ENCODE assay signal across 20 cellular contexts in the genomic region with DNA sequence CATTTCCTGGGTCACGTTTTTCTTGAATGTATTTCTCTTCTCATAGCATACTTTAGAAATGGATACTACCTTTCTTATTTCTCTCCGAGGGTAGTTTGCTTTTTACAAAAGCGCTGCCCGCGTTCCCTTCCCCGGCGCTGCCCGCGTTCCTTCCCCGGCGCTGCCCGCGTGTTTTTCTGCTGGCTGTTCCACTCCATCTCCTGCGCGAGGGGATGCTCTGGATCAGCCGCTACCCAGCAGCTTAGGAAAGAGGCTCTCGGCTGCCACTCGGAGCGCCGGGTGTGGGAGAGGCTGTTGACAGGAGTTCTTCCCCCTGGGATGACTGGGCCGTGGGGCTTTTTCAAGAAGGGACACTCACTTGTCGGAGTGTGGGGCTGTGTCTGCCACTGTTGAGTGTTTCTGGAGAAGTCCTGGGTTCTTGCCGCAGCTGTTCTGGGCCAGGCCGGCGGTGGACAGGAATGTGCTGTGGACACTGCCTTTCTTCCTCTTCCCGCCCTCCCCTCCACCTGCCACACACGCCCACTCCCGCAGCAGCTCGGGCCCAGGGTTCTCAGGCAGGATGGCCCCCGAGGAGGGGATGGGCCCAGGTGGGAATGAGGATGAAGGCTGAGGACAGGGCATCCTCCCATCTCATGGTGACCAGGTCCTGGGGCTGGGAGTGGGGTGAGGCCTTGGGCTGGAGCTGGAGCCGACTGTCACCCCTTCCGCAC. TPM values are rescaled to one million over a fixed set of nuclear protein-coding genes. Genes with fewer than 3 reads are reported as not detected.
A peak's percentile ranks its signal among the peaks of the same experiment; 100 is the strongest.
DNase-seq lines count a peak whose midpoint lies in the region; ATAC-seq and TF ChIP-seq lines count a peak whose summit lies in the region.
"Had no signal": no experiment of that assay in that cellular context is flagged by ENCODE, and none has a peak within 500 bp of the region (broad histone marks: within the 10 kb centered on the region; RNA-seq: fewer than 3 reads in every experiment).

No MANE protein-coding gene starts in this region.

- H3K23ac ChIP-seq in neuronal stem cell (ENCODE audit: low read depth, low read length, poor library complexity): no peak overlapping the region

- no peaks in the 10 kb centered on the region for H3K9me3 ChIP-seq in BLaER1
- no peaks in the 10 kb centered on the region for H3K9me3 ChIP-seq in RWPE2 (ENCODE audit: severe bottlenecking)
- no peaks in the 10 kb centered on the region for H3K9me3 ChIP-seq in neuronal stem cell (replicated peaks in 1 of 2; ENCODE audit: control insufficient read depth in 2 of 2, insufficient read depth in 1 of 2, low read depth in 1 of 2, low read length in 2 of 2)
- H3K9me3 ChIP-seq: SJCRH30 had no signal

- H4K91ac ChIP-seq in neuronal stem cell (ENCODE audit: low read depth, low read length, poor library complexity): no peak overlapping the region

- peak overlapping the region; percentile 75 for H3K4me2 ChIP-seq in BLaER1
- H3K4me2 ChIP-seq in neuronal stem cell (ENCODE audit: insufficient read depth, low read length, poor library complexity, severe bottlenecking): no peak overlapping the region

- no peak overlapping the region for H2AK5ac ChIP-seq in neuronal stem cell (ENCODE audit: low read depth, low read length)

- no peak overlapping the region for H3K4ac ChIP-seq in neuronal stem cell (ENCODE audit: low read length)

- no peak overlapping the region for H3K27ac Mint-ChIP-seq in glutamatergic neuron (ENCODE audit: unreplicated experiment)
- H3K27ac Mint-ChIP-seq: HFFc6 had no signal

- H2BK120ac ChIP-seq in neuronal stem cell (ENCODE audit: low read depth, low read length): no peak overlapping the region

- peak overlapping the region; percentile 60 for H2BK12ac ChIP-seq in neuronal stem cell (ENCODE audit: low read length)

- H3K18ac ChIP-seq in neuronal stem cell (ENCODE audit: low read length): peak overlapping the region; percentile 20

- H3K27ac ChIP-seq in BLaER1: no peak overlapping the region
- H3K27ac ChIP-seq in RWPE2 (ENCODE audit: poor library complexity, severe bottlenecking): no peak overlapping the region
- no peak overlapping the region for H3K27ac ChIP-seq in neuronal stem cell (replicated peaks; ENCODE audit: low read length)
- H3K27ac ChIP-seq: RWPE1, SJCRH30 had no signal

- in situ Hi-C loops in GM13977 (cut with MboI; ENCODE audit: low pct_unique_long_range_greater_than_20kb, low sequenced_read_pairs, unreplicated experiment): no loop called here

- no peak for TF ChIP-seq CTCF in RWPE2 (IDR thresholded peaks at IDR 0.05; ENCODE audit: poor library complexity, severe bottlenecking)
- no peak for TF ChIP-seq CTCF in glutamatergic neuron (IDR thresholded peaks at IDR 0.05; ENCODE audit: partially characterized antibody, unreplicated experiment)
- no peak for TF ChIP-seq CTCF in GM13977 (IDR thresholded peaks at IDR 0.05; ENCODE audit: extremely low read depth, insufficient read depth, missing control alignments)

- no peak overlapping the region for H2BK5ac ChIP-seq in neuronal stem cell (ENCODE audit: low read length)

- H2BK15ac ChIP-seq in neuronal stem cell (ENCODE audit: low read length): no peak overlapping the region

- peaks cover 8% of the 10 kb centered on the region for H3K9me3 Mint-ChIP-seq in glutamatergic neuron (ENCODE audit: unreplicated experiment)

- H3K4me1 ChIP-seq in BLaER1 (peaks cover 63% of the 10 kb centered on the region), RWPE2 (ENCODE audit: insufficient read depth, poor library complexity, severe bottlenecking) (no peaks in the 10 kb centered on the region), neuronal stem cell (ENCODE audit: control insufficient read depth in 2 of 2, insufficient read depth in 1 of 2, low read depth in 1 of 2, low read length in 2 of 2) (no peaks in the 10 kb centered on the region)
- H3K4me1 ChIP-seq: SJCRH30 had no signal

- no CpG with 5 or more reads among the region's 32 CpGs for WGBS in neuronal stem cell (ENCODE audit: extremely low coverage in 2 of 2, insufficient read length in 2 of 2, insufficient replicate concordance in 1 of 2), 2 donors

- H3K79me1 ChIP-seq in neuronal stem cell (ENCODE audit: low read depth, low read length): no peaks in the 10 kb centered on the region

- no peak overlapping the region for H2AFZ ChIP-seq in neuronal stem cell (ENCODE audit: low read length)

- H4K20me1 ChIP-seq in BLaER1: peaks cover 48% of the 10 kb centered on the region; the same call in 1 of the 2 replicates

- H3K36me3 Mint-ChIP-seq in glutamatergic neuron (ENCODE audit: unreplicated experiment): peaks cover 6% of the 10 kb centered on the region

- no peak overlapping the region for H3K14ac ChIP-seq in neuronal stem cell (ENCODE audit: low read length)

- H3K27me3 ChIP-seq in BLaER1 (no peaks in the 10 kb centered on the region; the same call in 1 of the 2 replicates), RWPE2 (ENCODE audit: insufficient read depth, poor library complexity, severe bottlenecking) (no peaks in the 10 kb centered on the region), neuronal stem cell (ENCODE audit: control insufficient read depth in 3 of 3, insufficient read depth in 3 of 3, low read depth in 1 of 3, low read length in 3 of 3) (peaks cover 0 to 3% (median 0%) of the 10 kb centered on the region in 3 experiments)

- DNase-seq in RWPE2 (ENCODE audit: low spot score): peak; percentile 52
- DNase-seq in glutamatergic neuron: peak; percentile 12
- no peak for DNase-seq in neuronal stem cell (ENCODE audit: low spot score)
- no peak for DNase-seq in amygdala (lab: John Stamatoyannopoulos, UW)
- no peak for DNase-seq in GM13977 (ENCODE audit: low spot score)
- no peak for DNase-seq in NCI-H1694 treated with DMSO at 0.1 percent for 48 hours (lab: John Stamatoyannopoulos, UW)
- DNase-seq: C1 segment of cervical spinal cord, H7, HFFc6, KBM-7, NCI-H1105, NCI-H187, NCI-H2107, NCI-H510A treated with DMSO at 0.1 percent for 48 hours, PC-3, SJCRH30 had no signal

- no peaks in the 10 kb centered on the region for H3K36me3 ChIP-seq in BLaER1
- no peaks in the 10 kb centered on the region for H3K36me3 ChIP-seq in RWPE2 (ENCODE audit: low read depth)
- no peaks in the 10 kb centered on the region for H3K36me3 ChIP-seq in neuronal stem cell (replicated peaks in 1 of 2; ENCODE audit: control insufficient read depth in 2 of 2, insufficient read depth in 2 of 2, low read length in 2 of 2)
- H3K36me3 ChIP-seq: SJCRH30 had no signal

- peak overlapping the region; percentile 37 for H3K4me3 Mint-ChIP-seq in glutamatergic neuron (ENCODE audit: unreplicated experiment)
- H3K4me3 Mint-ChIP-seq: HFFc6 had no signal

- H3K9ac ChIP-seq in BLaER1: no peak overlapping the region
- no peak overlapping the region for H3K9ac ChIP-seq in neuronal stem cell (ENCODE audit: low read depth, low read length, poor library complexity)

- H3K4me3 ChIP-seq in BLaER1: no peak overlapping the region
- no peak overlapping the region for H3K4me3 ChIP-seq in RWPE2 (ENCODE audit: severe bottlenecking)
- no peak overlapping the region for H3K4me3 ChIP-seq in neuronal stem cell (ENCODE audit: low read length in 2 of 2)
- H3K4me3 ChIP-seq: SJCRH30 had no signal

- H3K4me1 Mint-ChIP-seq in glutamatergic neuron (ENCODE audit: low read depth, unreplicated experiment): peaks cover 16% of the 10 kb centered on the region

- H4K8ac ChIP-seq in neuronal stem cell (ENCODE audit: low read depth, low read length): no peak overlapping the region

- peaks cover 3% of the 10 kb centered on the region for H3K27me3 Mint-ChIP-seq in glutamatergic neuron (ENCODE audit: unreplicated experiment)

- ATAC-seq in RWPE2 (ENCODE audit: low read depth) (no peak), GM21526 (IDR thresholded peaks at IDR 0.05; ENCODE audit: low FRiP score, unreplicated experiment) (no peak)
- ATAC-seq: HepG2, PC-3 had no signal

RNA-seq across cellular contexts. Expression of a gene that starts 30.6 kb away (rescaled TPM):
- total RNA-seq in glutamatergic neuron (ENCODE audit: unreplicated experiment): 1.0 TPM
- polyA plus RNA-seq in neuronal stem cell (2013, experiment 1 of 2): 7.7 TPM
- 7.7 TPM for polyA plus RNA-seq in neuronal stem cell (2013, experiment 2 of 2)
- total RNA-seq: HFFc6, SJCRH30 had no signal

RNA-seq across cellular contexts. Expression of a gene that starts 49.7 kb away (rescaled TPM):
- total RNA-seq in glutamatergic neuron (ENCODE audit: unreplicated experiment): 240 TPM
- 27.4 TPM for polyA plus RNA-seq in neuronal stem cell (2013, experiment 1 of 2)
- polyA plus RNA-seq in neuronal stem cell (2013, experiment 2 of 2): 27.2 TPM
- total RNA-seq: HepG2, HFFc6, PC-3, SJCRH30 had no signal
- polyA plus RNA-seq: HepG2 had no signal

Comparison
In these comparisons a context has a peak if more than half of its experiments do, and no peak if none do; other contexts are left out.
1. DNase-seq: peak in RWPE2 (single experiment) and glutamatergic neuron (single experiment); none in neuronal stem cell (single experiment), amygdala (0 of 56), GM13977 (single experiment) and NCI-H1694 treated with DMSO at 0.1 percent for 48 hours (single experiment).